In genomic region chr17:74198694-74199093, GRCh38 we compare ENCODE assay signal across 22 cellular contexts.
"Had no signal": no experiment of that assay in that cellular context is flagged by ENCODE, and none has a peak within 500 bp of the region (broad histone marks: within the 10 kb centered on the region; RNA-seq: fewer than 3 reads in every experiment).

No MANE protein-coding gene starts in this region.

- H3K4me3 Mint-ChIP-seq: activated naive CD4-positive, alpha-beta T cell treated with anti-CD3 and anti-CD28 coated beads, Interleukin-2, amount 10 ng/mL, durations not matched to agents 7 days and 5 days; activated T-helper 1 cell treated with anti-CD3 and anti-CD28 coated beads, Interleukin-12 subunit alpha, Interleukin-12 subunit beta, Interleukin-2, Interleukin-4 antibody, amounts not matched to agents 30 ng/mL and 10 ng/mL and 1 ng/mL, durations not matched to agents 14 hours and 24 hours and 36 hours; memory B cell; stimulated activated naive CD8-positive, alpha-beta T cell treated with anti-CD3 and anti-CD28 coated beads, Interleukin-15, Interleukin-2, amounts not matched to agents 100 ng/mL and 50 ng/mL, for 24 hours; T-helper 2 cell treated with Interferon-gamma antibody and Interleukin-4, amounts not matched to agents 5 μg/mL and 100 μg/mL, for 36 hours had no signal

- DNase-seq: activated B cell treated with CpG ODN at 0.5 μM for 24 hours; activated CD4-positive, alpha-beta T cell treated with anti-CD3 and anti-CD28 coated beads, Interleukin-2, amount 50 U/mL, for 1 hour; activated effector memory CD4-positive, alpha-beta T cell treated with anti-CD3 and anti-CD28 coated beads, Interleukin-2, amount 50 U/mL, for 16 hours; activated naive CD4-positive, alpha-beta T cell treated with anti-CD3 and anti-CD28 coated beads, Interleukin-2, amount 10 ng/mL, durations not matched to agents 7 days and 5 days; activated T-cell treated with anti-CD3 and anti-CD28 coated beads, Interleukin-2, amount 50 U/mL, for 1 hour; central memory CD4-positive, alpha-beta T cell; heart left ventricle; kidney glomerular epithelial cell; midbrain; naive thymus-derived CD4-positive, alpha-beta T cell; occipital lobe; psoas muscle; stimulated activated CD4-positive, alpha-beta T cell treated with anti-CD3 and anti-CD28 coated beads, Interleukin-15, amount 100 ng/mL, for 24 hours; stimulated activated CD4-positive, alpha-beta T cell treated with anti-CD3 and anti-CD28 coated beads, Interleukin-2, amount 100 ng/mL, for 24 hours; T-helper 1 cell; uterus had no signal

- H3K9me3 Mint-ChIP-seq: activated B cell treated with CpG ODN at 0.5 μM for 24 hours; activated naive CD4-positive, alpha-beta T cell treated with anti-CD3 and anti-CD28 coated beads, Interleukin-2, amount 10 ng/mL, durations not matched to agents 7 days and 5 days; activated T-helper 1 cell treated with anti-CD3 and anti-CD28 coated beads, Interleukin-12 subunit alpha, Interleukin-12 subunit beta, Interleukin-2, Interleukin-4 antibody, amounts not matched to agents 30 ng/mL and 10 ng/mL and 1 ng/mL, durations not matched to agents 14 hours and 24 hours and 36 hours; memory B cell; stimulated activated naive CD8-positive, alpha-beta T cell treated with anti-CD3 and anti-CD28 coated beads, Interleukin-15, Interleukin-2, amounts not matched to agents 100 ng/mL and 50 ng/mL, for 24 hours; T-helper 2 cell treated with Interferon-gamma antibody and Interleukin-4, amounts not matched to agents 5 μg/mL and 100 μg/mL, for 36 hours; type B pancreatic cell had no signal

- ATAC-seq: gastroesophageal sphincter; heart left ventricle; naive thymus-derived CD4-positive, alpha-beta T cell; psoas muscle had no signal

- H3K27ac Mint-ChIP-seq: activated B cell treated with CpG ODN at 0.5 μM for 24 hours; activated naive CD4-positive, alpha-beta T cell treated with anti-CD3 and anti-CD28 coated beads, Interleukin-2, amount 10 ng/mL, durations not matched to agents 7 days and 5 days; activated T-helper 1 cell treated with anti-CD3 and anti-CD28 coated beads, Interleukin-12 subunit alpha, Interleukin-12 subunit beta, Interleukin-2, Interleukin-4 antibody, amounts not matched to agents 30 ng/mL and 10 ng/mL and 1 ng/mL, durations not matched to agents 14 hours and 24 hours and 36 hours; memory B cell; stimulated activated naive CD8-positive, alpha-beta T cell treated with anti-CD3 and anti-CD28 coated beads, Interleukin-15, Interleukin-2, amounts not matched to agents 100 ng/mL and 50 ng/mL, for 24 hours; T-helper 2 cell treated with Interferon-gamma antibody and Interleukin-4, amounts not matched to agents 5 μg/mL and 100 μg/mL, for 36 hours had no signal
